In genomic region chr12:45730842-45731336, GRCh38 we compare ENCODE assay signal across 8 cellular contexts.
DNase-seq lines count a peak whose midpoint lies in the region; ATAC-seq lines count a peak whose summit lies in the region.

No MANE protein-coding gene starts in this region.

- peaks cover 41% of the 10 kb centered on the region for H3K4me1 Mint-ChIP-seq in stimulated activated memory B cell treated with anti-CD40 and anti-IgM and Interleukin-4, amounts not matched to agents 10 μg/mL and 1 μg/mL and 100 μg/mL, for 72 hours

- H3K9me3 Mint-ChIP-seq in stimulated activated memory B cell treated with anti-CD40 and anti-IgM and Interleukin-4, amounts not matched to agents 10 μg/mL and 1 μg/mL and 100 μg/mL, for 72 hours: no peaks in the 10 kb centered on the region

- H3K36me3 Mint-ChIP-seq in stimulated activated memory B cell treated with anti-CD40 and anti-IgM and Interleukin-4, amounts not matched to agents 10 μg/mL and 1 μg/mL and 100 μg/mL, for 72 hours: peaks cover 9% of the 10 kb centered on the region

- no peaks in the 10 kb centered on the region for H3K27me3 Mint-ChIP-seq in stimulated activated memory B cell treated with anti-CD40 and anti-IgM and Interleukin-4, amounts not matched to agents 10 μg/mL and 1 μg/mL and 100 μg/mL, for 72 hours

- H3K4me3 Mint-ChIP-seq in stimulated activated memory B cell treated with anti-CD40 and anti-IgM and Interleukin-4, amounts not matched to agents 10 μg/mL and 1 μg/mL and 100 μg/mL, for 72 hours: peak overlapping the region; percentile 100

- peak overlapping the region; percentile 98 for H3K27ac Mint-ChIP-seq in stimulated activated memory B cell treated with anti-CD40 and anti-IgM and Interleukin-4, amounts not matched to agents 10 μg/mL and 1 μg/mL and 100 μg/mL, for 72 hours

- DNase-seq in activated T-cell treated with anti-CD3 and anti-CD28 coated beads for 1 hour (ENCODE audit: low read depth) (peak; percentile 2), NCI-H748 (lab: John Stamatoyannopoulos, UW; ENCODE audit: unreplicated experiment) (peak; percentile 55), astrocyte of the hippocampus (ENCODE audit: low read depth, low spot score) (peak; percentile 64), kidney tubule cell (ENCODE audit: low spot score) (peak; percentile 30)
- no peak for DNase-seq in activated T-cell treated with anti-CD3 and anti-CD28 coated beads, Interleukin-2, amount 50 U/mL, for 48 hours

- ATAC-seq in stimulated activated memory B cell treated with anti-CD40 and anti-IgM and Interleukin-4, amounts not matched to agents 10 μg/mL and 1 μg/mL and 100 μg/mL, for 72 hours: no peak
- ATAC-seq in GM18511 (IDR thresholded peaks at IDR 0.05; ENCODE audit: unreplicated experiment) (no peak), GM18870 (IDR thresholded peaks at IDR 0.05; ENCODE audit: unreplicated experiment) (no peak)

Comparison
In these comparisons a context has a peak if more than half of its experiments do, and no peak if none do; other contexts are left out.
1. DNase-seq: peak in activated T-cell treated with anti-CD3 and anti-CD28 coated beads for 1 hour (single experiment), NCI-H748 (single experiment), astrocyte of the hippocampus (single experiment) and kidney tubule cell (single experiment); none in activated T-cell treated with anti-CD3 and anti-CD28 coated beads, Interleukin-2, amount 50 U/mL, for 48 hours (0 of 2).